In genomic region chr12:130169924-130170323, GRCh38 we compare ENCODE assay signal across 2 cellular contexts.
TF ChIP-seq lines count a peak whose summit lies in the region.

No MANE protein-coding gene starts in this region.

TF ChIP-seq in HepG2, 621 proteins besides CTCF, POLR2A, EP300 and RAD21:
- TF ChIP-seq KMT2A (CRISPR knock-in tag; IDR thresholded peaks at IDR 0.05) = no peak
- TF ChIP-seq TGIF2 (CRISPR knock-in tag; IDR thresholded peaks at IDR 0.05) = no peak
- TF ChIP-seq ZNF629 (CRISPR knock-in tag; conservative IDR thresholded peaks at IDR 0.05) = peak; percentile 51; the same call in 1 of the 2 replicates
- TF ChIP-seq ZSCAN9 (CRISPR knock-in tag; IDR thresholded peaks at IDR 0.05; ENCODE audit: borderline replicate concordance) = no peak
TF ChIP-seq in HepG2: peak in this region for 1.

TF ChIP-seq in K562, 482 proteins besides CTCF, POLR2A, EP300 and RAD21:
- TF ChIP-seq RBM25 (IDR thresholded peaks at IDR 0.05; ENCODE audit: low read depth, low read length, severe bottlenecking) (peak; percentile 57), TAL1 (IDR thresholded peaks at IDR 0.05) (no peak)
